In genomic region chr15:40436116-40436891, GRCh38 we compare ENCODE assay signal across 1 cellular context.
TF ChIP-seq lines count a peak whose summit lies in the region.

No MANE protein-coding gene starts in this region.

TF ChIP-seq in GM23338, 12 proteins besides CTCF, POLR2A, EP300 and RAD21 (continued from another document):
- no peak for TF ChIP-seq REST (IDR thresholded peaks at IDR 0.05; ENCODE audit: unreplicated experiment)
- no peak for TF ChIP-seq NANOG (IDR thresholded peaks at IDR 0.05; ENCODE audit: borderline replicate concordance)
- no peak; the same call in none of the 2 replicates for TF ChIP-seq POLR2AphosphoS5 (IDR thresholded peaks at IDR 0.05; ENCODE audit: low read depth)
- TF ChIP-seq ZNF462 (CRISPR knock-in tag; IDR thresholded peaks at IDR 0.05): no peak
- TF ChIP-seq JUNB (IDR thresholded peaks at IDR 0.05; ENCODE audit: unreplicated experiment): no peak
- TF ChIP-seq ZNF331 (CRISPR knock-in tag; IDR thresholded peaks at IDR 0.05; ENCODE audit: low read depth): no peak
- no peak for TF ChIP-seq ZNF114 (CRISPR knock-in tag; IDR thresholded peaks at IDR 0.05)
- no peak for TF ChIP-seq EZH2phosphoT487 (IDR thresholded peaks at IDR 0.05; ENCODE audit: unreplicated experiment)
- TF ChIP-seq CREB1 (CRISPR knock-in tag; IDR thresholded peaks at IDR 0.05; ENCODE audit: low read depth): no peak
TF ChIP-seq in GM23338: peak in this region for 0.
